Comparison of ENCODE assay signal across 13 cellular contexts in the genomic region with DNA sequence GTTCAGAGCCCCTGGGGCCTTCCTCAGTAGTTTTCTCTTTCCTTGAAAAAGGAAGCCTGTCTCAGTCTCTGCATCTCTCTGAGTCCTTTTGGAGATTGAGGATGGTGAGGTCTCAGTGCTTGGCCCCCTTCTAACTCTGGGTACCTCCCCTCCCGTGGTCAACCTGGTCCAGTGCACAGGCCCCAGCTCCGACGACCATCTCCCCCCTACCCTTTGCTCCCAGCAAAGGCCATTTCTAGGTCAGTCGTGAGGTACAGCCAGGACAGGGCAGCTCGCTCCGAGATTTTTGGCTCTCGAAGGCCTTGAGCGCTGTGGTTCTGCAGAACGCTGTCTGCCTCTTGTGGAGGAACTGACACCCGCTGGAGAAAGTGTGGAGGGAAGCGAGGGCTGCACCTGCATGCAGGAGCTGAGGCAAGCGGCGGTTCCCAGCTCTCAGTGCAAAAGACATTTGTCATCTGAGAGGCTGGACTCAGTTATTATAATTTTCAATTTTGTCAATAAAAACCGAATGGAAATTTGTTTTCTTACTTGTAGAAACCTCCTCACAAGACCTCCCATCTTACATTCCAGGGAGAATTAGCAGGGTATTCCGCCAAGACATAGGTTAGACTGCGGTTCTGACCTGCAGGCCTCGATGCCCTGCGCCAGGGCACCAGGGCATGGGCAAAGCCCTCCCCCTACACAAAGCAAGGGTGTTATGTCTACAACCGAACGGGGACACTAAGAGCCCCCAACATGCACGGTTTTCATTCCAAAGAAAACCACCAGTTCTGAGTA. TPM values are rescaled to one million over a fixed set of nuclear protein-coding genes. Genes with fewer than 3 reads are reported as not detected.
A peak's percentile ranks its signal among the peaks of the same experiment; 100 is the strongest.
DNase-seq lines count a peak whose midpoint lies in the region; ATAC-seq and TF ChIP-seq lines count a peak whose summit lies in the region.
"Not testable (repeated sequence)": the region's sequence is repeated elsewhere in the genome, so short reads cannot be mapped to it uniquely, and the experiment has no call there.
"Had no signal": no experiment of that assay in that cellular context is flagged by ENCODE, and none has a peak within 500 bp of the region (broad histone marks: within the 10 kb centered on the region; RNA-seq: fewer than 3 reads in every experiment).

No MANE protein-coding gene starts in this region.

- peak overlapping the region; percentile 99 for H3K27ac Mint-ChIP-seq in activated CD4-positive, alpha-beta T cell treated with anti-CD3 and anti-CD28 coated beads, Interleukin-2, amount 10 ng/mL, durations not matched to agents 7 days and 5 days
- H3K27ac Mint-ChIP-seq in naive B cell = peak overlapping the region in 4 of 6 donors; percentile 20 to 90 (median 67)

- not testable (repeated sequence) for H3K4me3 ChIP-seq in HCT116 (replicated peaks in 1 of 2; ENCODE audit: low read depth in 1 of 2, low read length in 2 of 2)
- peak overlapping the region in 16 of 59 donors; percentile 2 to 68 (median 55) for H3K4me3 ChIP-seq in dorsolateral prefrontal cortex

- intact Hi-C loops in HCT116 (cut with micrococcal nuclease); dorsolateral prefrontal cortex (cut with DNase I): not testable (repeated sequence)

- H3K27ac ChIP-seq in HCT116 (ENCODE audit: low read depth, low read length) (peak overlapping the region; percentile 58; the same call in 1 of the 2 replicates), dorsolateral prefrontal cortex (peak overlapping the region in 8 of 59 donors; percentile 18 to 86 (median 48))

- not testable (repeated sequence) for BruUV-seq in HCT116 (replicated peaks; lab: Mats Ljungman, UMichigan)

- TF ChIP-seq POLR2A in HCT116 (IDR thresholded peaks at IDR 0.05; ENCODE audit: borderline replicate concordance, extremely low read depth, insufficient read depth, insufficient read length) = not testable (repeated sequence)

- RAD21 ChIA-PET in HCT116 (lab: Charles Lee; ENCODE audit: low non-redundant PET in 1 of 2, low total read pairs in 2 of 2, uncharacterized antibody in 2 of 2, unreplicated experiment in 2 of 2) = not testable (repeated sequence)

- H3K36me3 ChIP-seq in HCT116 (ENCODE audit: control insufficient read depth in 1 of 2, insufficient read depth in 2 of 2, low read length in 2 of 2) = not testable (repeated sequence)

- not testable (repeated sequence) for TF ChIP-seq CTCF in HCT116 (IDR thresholded peaks at IDR 0.05 in 2 of 3, conservative IDR thresholded peaks at IDR 0.05 in 1 of 3; ENCODE audit: borderline replicate concordance in 1 of 3, insufficient read depth in 1 of 3, low read depth in 2 of 3, low read length in 2 of 3); dorsolateral prefrontal cortex (IDR thresholded peaks at IDR 0.05 in 54 of 56, conservative IDR thresholded peaks at IDR 0.05 in 2 of 56; ENCODE audit: low read depth in 1 of 56, partially characterized antibody in 56 of 56)

- not testable (repeated sequence) for H3K36me3 Mint-ChIP-seq in activated CD4-positive, alpha-beta T cell treated with anti-CD3 and anti-CD28 coated beads, Interleukin-2, amount 10 ng/mL, durations not matched to agents 7 days and 5 days (ENCODE audit: low read depth); naive B cell

- CTCF ChIA-PET in HCT116 (lab: Charles Lee); activated CD4-positive, alpha-beta T cell treated with anti-CD3 and anti-CD28 coated beads, Interleukin-2, amount 10 ng/mL, durations not matched to agents 7 days and 5 days (lab: Charles Lee): not testable (repeated sequence)

- ATAC-seq in HCT116; naive B cell (ENCODE audit: low read depth in 2 of 2): not testable (repeated sequence)

- not testable (repeated sequence) for H3K4me1 ChIP-seq in HCT116 (ENCODE audit: control insufficient read depth in 1 of 2, insufficient read depth in 2 of 2, low read length in 2 of 2)

- H3K27me3 ChIP-seq in HCT116 (ENCODE audit: insufficient read depth, low read length); dorsolateral prefrontal cortex: not testable (repeated sequence)

- not testable (repeated sequence) for H3K27me3 Mint-ChIP-seq in activated CD4-positive, alpha-beta T cell treated with anti-CD3 and anti-CD28 coated beads, Interleukin-2, amount 10 ng/mL, durations not matched to agents 7 days and 5 days; naive B cell

- H3K4me1 Mint-ChIP-seq in activated CD4-positive, alpha-beta T cell treated with anti-CD3 and anti-CD28 coated beads, Interleukin-2, amount 10 ng/mL, durations not matched to agents 7 days and 5 days = not testable (repeated sequence)
- peaks cover 0 to 16% (median 14%) of the 10 kb centered on the region in 3 donors for H3K4me1 Mint-ChIP-seq in naive B cell

- H3K4me3 Mint-ChIP-seq in activated CD4-positive, alpha-beta T cell treated with anti-CD3 and anti-CD28 coated beads, Interleukin-2, amount 10 ng/mL, durations not matched to agents 7 days and 5 days = peak overlapping the region; percentile 77
- peak overlapping the region in 7 of 8 donors; percentile 65 to 99 (median 82) for H3K4me3 Mint-ChIP-seq in naive B cell

- not testable (repeated sequence) for H2AFZ ChIP-seq in HCT116 (ENCODE audit: low read depth, low read length, poor library complexity, severe bottlenecking)

- H3K9me2 ChIP-seq in HCT116 (ENCODE audit: insufficient read depth) = not testable (repeated sequence)

- H3K4me2 ChIP-seq in HCT116 (ENCODE audit: low read length) = peak overlapping the region; percentile 40

- POLR2A ChIA-PET in HCT116 (lab: Charles Lee); activated CD4-positive, alpha-beta T cell treated with anti-CD3 and anti-CD28 coated beads, Interleukin-2, amount 10 ng/mL, durations not matched to agents 7 days and 5 days (lab: Charles Lee): not testable (repeated sequence)

- H3K9me3 ChIP-seq in HCT116 (ENCODE audit: control insufficient read depth in 1 of 2, insufficient read depth in 1 of 2, low read depth in 1 of 2, low read length in 2 of 2) = not testable (repeated sequence)

- DNase-seq in CD1c-positive myeloid dendritic cell (ENCODE audit: extremely low spot score) (peak; percentile 23), RPMI8226 (peak; percentile 7), activated gamma-delta T cell treated with Interleukin-2 at 50 U/mL for 16 hours (peak; percentile 3), dorsolateral prefrontal cortex (peak in 7 of 10 donors; percentile 15 to 55 (median 49)), naive B cell (peak; percentile 19)
- DNase-seq in HCT116 (ENCODE audit: low read depth, low spot score) = not testable (repeated sequence)
- DNase-seq in activated CD4-positive, alpha-beta T cell treated with anti-CD3 and anti-CD28 coated beads, Interleukin-2, amount 10 ng/mL, durations not matched to agents 7 days and 5 days = peak; percentile 29
- DNase-seq in stimulated activated CD4-positive, alpha-beta T cell treated with anti-CD3 and anti-CD28 coated beads, Interleukin-4, amount 100 ng/mL, for 1 hour = peak; percentile 10

- not testable (repeated sequence) for H4K20me1 ChIP-seq in HCT116 (ENCODE audit: insufficient read depth)

- not testable (repeated sequence) for H3K79me2 ChIP-seq in HCT116 (ENCODE audit: insufficient read depth, low read length)

- not testable (repeated sequence) for H3K9me3 Mint-ChIP-seq in activated CD4-positive, alpha-beta T cell treated with anti-CD3 and anti-CD28 coated beads, Interleukin-2, amount 10 ng/mL, durations not matched to agents 7 days and 5 days; naive B cell

- not testable (repeated sequence) for H3K9ac ChIP-seq in HCT116 (ENCODE audit: low read length)

- not testable (repeated sequence) for TF ChIP-seq RAD21 in HCT116 (IDR thresholded peaks at IDR 0.05; ENCODE audit: low read depth)

RNA-seq across cellular contexts. Expression of a gene that starts 40.1 kb away (rescaled TPM):
- total RNA-seq in HCT116 (2021; ENCODE audit: unreplicated experiment) (not detected), dorsolateral prefrontal cortex (1 to 10 TPM in 1 of 120 experiments, not detected in 119; 1.2 TPM)
- not detected in 2 replicates for polyA plus RNA-seq in HCT116 (2012)
- total RNA-seq in activated CD4-positive, alpha-beta T cell treated with anti-CD3 and anti-CD28 coated beads, Interleukin-2, amount 10 ng/mL, durations not matched to agents 7 days and 5 days = not detected
- polyA plus RNA-seq in naive B cell (ENCODE audit: low read depth in 6 of 6) = not detected
- total RNA-seq: esophagus muscularis mucosa, mononuclear cell, pulmonary artery endothelial cell, Right ventricle myocardium inferior had no signal
- polyA plus RNA-seq: keratinocyte had no signal
